Comparison of ENCODE assay signal across 14 cellular contexts in the genomic region with DNA sequence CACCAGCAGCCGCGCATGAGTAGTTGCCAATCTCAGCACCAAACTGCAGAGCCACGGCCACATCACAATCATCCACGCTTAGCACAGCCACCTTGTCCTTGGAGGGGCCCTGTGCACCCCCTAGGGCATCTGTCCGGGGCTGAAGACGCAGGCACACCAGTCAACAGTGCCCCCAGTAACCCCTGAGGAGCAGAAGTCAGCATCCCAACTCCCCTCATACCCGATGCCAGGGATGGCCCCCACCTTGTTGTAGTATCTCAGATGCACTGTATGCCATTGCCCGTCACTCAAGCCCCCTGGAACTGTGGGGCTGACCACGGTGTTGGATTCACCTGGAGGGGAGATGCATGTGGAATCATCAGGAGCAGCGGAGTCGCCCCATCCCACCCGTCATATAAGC. TPM values are rescaled to one million over a fixed set of nuclear protein-coding genes. Genes with fewer than 3 reads are reported as not detected.
DNase-seq lines count a peak whose midpoint lies in the region; ATAC-seq and TF ChIP-seq lines count a peak whose summit lies in the region.
"Had no signal": no experiment of that assay in that cellular context is flagged by ENCODE, and none has a peak within 500 bp of the region (broad histone marks: within the 10 kb centered on the region; RNA-seq: fewer than 3 reads in every experiment).

No MANE protein-coding gene starts in this region.

- no peak overlapping the region for H3K4me2 ChIP-seq in mesendoderm (ENCODE audit: low read length)

- no peak for TF ChIP-seq CTCF in 22Rv1 (IDR thresholded peaks at IDR 0.05)

- H3K27me3 Mint-ChIP-seq in activated T-helper 1 cell treated with anti-CD3 and anti-CD28 coated beads, Interleukin-12 subunit alpha, Interleukin-12 subunit beta, Interleukin-2, Interleukin-4 antibody, amounts not matched to agents 30 ng/mL and 10 ng/mL and 1 ng/mL, durations not matched to agents 14 hours and 24 hours and 36 hours (ENCODE audit: insufficient read depth): peaks cover 2% of the 10 kb centered on the region

- H3K27me3 ChIP-seq in mesendoderm (ENCODE audit: insufficient read depth, low read length, poor library complexity): no peaks in the 10 kb centered on the region

- H4K5ac ChIP-seq in mesendoderm (ENCODE audit: low read length): no peak overlapping the region

- no peaks in the 10 kb centered on the region for H3K79me2 ChIP-seq in mesendoderm (ENCODE audit: control insufficient read depth, insufficient read depth, low read length)

- H3K4me1 ChIP-seq in ES-I3 (ENCODE audit: insufficient read depth, low read length) (no peaks in the 10 kb centered on the region), mesendoderm (ENCODE audit: control insufficient read depth, low read depth, low read length) (peaks cover 6% of the 10 kb centered on the region)
- H3K4me1 ChIP-seq: psoas muscle had no signal

- H4K8ac ChIP-seq in mesendoderm (ENCODE audit: low read depth, low read length): no peak overlapping the region

- no peak overlapping the region for H3K4me3 ChIP-seq in mesendoderm (ENCODE audit: low read length)

- no peak overlapping the region for H2BK120ac ChIP-seq in mesendoderm (ENCODE audit: low read depth, low read length)

- DNase-seq in activated T-helper 1 cell treated with anti-CD3 and anti-CD28 coated beads, Interleukin-12 subunit alpha, Interleukin-12 subunit beta, Interleukin-2, Interleukin-4 antibody, amounts not matched to agents 30 ng/mL and 10 ng/mL and 1 ng/mL, durations not matched to agents 14 hours and 24 hours and 36 hours (ENCODE audit: low spot score): no peak
- DNase-seq in mesendoderm: no peak
- no peak for DNase-seq in putamen (ENCODE audit: low spot score)
- DNase-seq in DMS53 treated with DMSO at 0.1 percent for 48 hours (lab: John Stamatoyannopoulos, UW; ENCODE audit: unreplicated experiment): no peak
- DNase-seq: NCI-H2107, psoas muscle had no signal

- H3K36me3 ChIP-seq in ES-I3 (ENCODE audit: insufficient read depth, low read length): no peaks in the 10 kb centered on the region
- no peaks in the 10 kb centered on the region for H3K36me3 ChIP-seq in mesendoderm (ENCODE audit: control insufficient read depth, insufficient read depth, low read length)

- H3K27ac Mint-ChIP-seq in activated T-helper 1 cell treated with anti-CD3 and anti-CD28 coated beads, Interleukin-12 subunit alpha, Interleukin-12 subunit beta, Interleukin-2, Interleukin-4 antibody, amounts not matched to agents 30 ng/mL and 10 ng/mL and 1 ng/mL, durations not matched to agents 14 hours and 24 hours and 36 hours: peak overlapping the region; percentile 89

- peaks cover 4% of the 10 kb centered on the region for H3K36me3 Mint-ChIP-seq in activated T-helper 1 cell treated with anti-CD3 and anti-CD28 coated beads, Interleukin-12 subunit alpha, Interleukin-12 subunit beta, Interleukin-2, Interleukin-4 antibody, amounts not matched to agents 30 ng/mL and 10 ng/mL and 1 ng/mL, durations not matched to agents 14 hours and 24 hours and 36 hours (ENCODE audit: low read depth)

- no peak overlapping the region for H2BK5ac ChIP-seq in mesendoderm (ENCODE audit: low read length)

- H2AK5ac ChIP-seq in mesendoderm (ENCODE audit: low read length): no peak overlapping the region

- H3K79me1 ChIP-seq in mesendoderm (ENCODE audit: low read length): no peaks in the 10 kb centered on the region

- peak overlapping the region; percentile 49 for H3K9ac ChIP-seq in ES-I3 (ENCODE audit: low read depth, low read length)
- H3K9ac ChIP-seq in mesendoderm (ENCODE audit: low read length): no peak overlapping the region

- intact Hi-C loops in activated T-helper 1 cell treated with anti-CD3 and anti-CD28 coated beads, Interleukin-12 subunit alpha, Interleukin-12 subunit beta, Interleukin-2, Interleukin-4 antibody, amounts not matched to agents 30 ng/mL and 10 ng/mL and 1 ng/mL, durations not matched to agents 14 hours and 24 hours and 36 hours (cut with micrococcal nuclease): loop anchor here (1.0 kb wide), 1 partner anchor 386 kb away; no protein-coding TSS in a partner anchor

- no peak overlapping the region for H2BK15ac ChIP-seq in mesendoderm (replicated peaks; ENCODE audit: low read depth)

- H3K4ac ChIP-seq in mesendoderm (ENCODE audit: low read depth, low read length): no peak overlapping the region

- WGBS in mesendoderm (ENCODE audit: extremely low coverage, insufficient coverage, low lambda C conversion rate): no CpG with 5 or more reads among the region's 12 CpGs

- peaks cover 7% of the 10 kb centered on the region for H3K4me1 Mint-ChIP-seq in activated T-helper 1 cell treated with anti-CD3 and anti-CD28 coated beads, Interleukin-12 subunit alpha, Interleukin-12 subunit beta, Interleukin-2, Interleukin-4 antibody, amounts not matched to agents 30 ng/mL and 10 ng/mL and 1 ng/mL, durations not matched to agents 14 hours and 24 hours and 36 hours (ENCODE audit: low read depth)

- ATAC-seq in HG03378 (IDR thresholded peaks at IDR 0.05; ENCODE audit: unreplicated experiment) (no peak), GM21576 (IDR thresholded peaks at IDR 0.05; ENCODE audit: unreplicated experiment) (no peak)
- ATAC-seq: psoas muscle had no signal

- no peak overlapping the region for H3K18ac ChIP-seq in mesendoderm (ENCODE audit: low read length)

- H3K27ac ChIP-seq in 22Rv1: peak overlapping the region; percentile 73
- no peak overlapping the region for H3K27ac ChIP-seq in mesendoderm (ENCODE audit: low read depth, low read length)

- H3K9me3 Mint-ChIP-seq in activated T-helper 1 cell treated with anti-CD3 and anti-CD28 coated beads, Interleukin-12 subunit alpha, Interleukin-12 subunit beta, Interleukin-2, Interleukin-4 antibody, amounts not matched to agents 30 ng/mL and 10 ng/mL and 1 ng/mL, durations not matched to agents 14 hours and 24 hours and 36 hours: no peaks in the 10 kb centered on the region

- H3K56ac ChIP-seq in mesendoderm (ENCODE audit: low read length): peak overlapping the region; percentile 84

- peak overlapping the region; percentile 75 for H3K4me3 Mint-ChIP-seq in activated T-helper 1 cell treated with anti-CD3 and anti-CD28 coated beads, Interleukin-12 subunit alpha, Interleukin-12 subunit beta, Interleukin-2, Interleukin-4 antibody, amounts not matched to agents 30 ng/mL and 10 ng/mL and 1 ng/mL, durations not matched to agents 14 hours and 24 hours and 36 hours

- no peak overlapping the region for H3K23ac ChIP-seq in mesendoderm (ENCODE audit: low read length)

- H3K9me3 ChIP-seq in ES-I3 (ENCODE audit: control insufficient read depth, insufficient read depth, low read length): no peaks in the 10 kb centered on the region
- H3K9me3 ChIP-seq: psoas muscle had no signal

RNA-seq across cellular contexts. Expression of a gene that starts 7.6 kb away (rescaled TPM):
- 11.6 and 11.7 TPM in 2 replicates for total RNA-seq in activated T-helper 1 cell treated with anti-CD3 and anti-CD28 coated beads, Interleukin-12 subunit alpha, Interleukin-12 subunit beta, Interleukin-2, Interleukin-4 antibody, amounts not matched to agents 30 ng/mL and 10 ng/mL and 1 ng/mL, durations not matched to agents 14 hours and 24 hours and 36 hours
- 3.4 TPM for polyA plus RNA-seq in mesendoderm (2013, experiment 1 of 2)
- 3.5 TPM for polyA plus RNA-seq in mesendoderm (2013, experiment 2 of 2)

RNA-seq across cellular contexts. Expression of a gene that starts 19.8 kb away (rescaled TPM):
- 46.3 and 52.8 TPM in 2 replicates for total RNA-seq in activated T-helper 1 cell treated with anti-CD3 and anti-CD28 coated beads, Interleukin-12 subunit alpha, Interleukin-12 subunit beta, Interleukin-2, Interleukin-4 antibody, amounts not matched to agents 30 ng/mL and 10 ng/mL and 1 ng/mL, durations not matched to agents 14 hours and 24 hours and 36 hours
- 17.6 TPM for polyA plus RNA-seq in mesendoderm (2013, experiment 1 of 2)
- 18.6 TPM for polyA plus RNA-seq in mesendoderm (2013, experiment 2 of 2)

RNA-seq across cellular contexts. Expression of a gene that starts 30.7 kb away (rescaled TPM):
- total RNA-seq in activated T-helper 1 cell treated with anti-CD3 and anti-CD28 coated beads, Interleukin-12 subunit alpha, Interleukin-12 subunit beta, Interleukin-2, Interleukin-4 antibody, amounts not matched to agents 30 ng/mL and 10 ng/mL and 1 ng/mL, durations not matched to agents 14 hours and 24 hours and 36 hours: 40.8 and 45.5 TPM in 2 replicates
- polyA plus RNA-seq in mesendoderm (2013, experiment 1 of 2): 18.1 TPM
- polyA plus RNA-seq in mesendoderm (2013, experiment 2 of 2): 18.7 TPM

RNA-seq across cellular contexts. Expression of a gene that starts 33.5 kb away (rescaled TPM):
- total RNA-seq in activated T-helper 1 cell treated with anti-CD3 and anti-CD28 coated beads, Interleukin-12 subunit alpha, Interleukin-12 subunit beta, Interleukin-2, Interleukin-4 antibody, amounts not matched to agents 30 ng/mL and 10 ng/mL and 1 ng/mL, durations not matched to agents 14 hours and 24 hours and 36 hours: 1.6 TPM in 1 of 2 replicates, not detected in the other
- 0.08 TPM for polyA plus RNA-seq in mesendoderm (2013, experiment 1 of 2)
- polyA plus RNA-seq in mesendoderm (2013, experiment 2 of 2): 0.21 TPM
- total RNA-seq: Daoy, lung microvascular endothelial cell, M059J, psoas muscle, SK-MEL-5 had no signal
- polyA plus RNA-seq: psoas muscle had no signal

RNA-seq across cellular contexts. Expression of a gene that starts 45.6 kb away (rescaled TPM):
- total RNA-seq in activated T-helper 1 cell treated with anti-CD3 and anti-CD28 coated beads, Interleukin-12 subunit alpha, Interleukin-12 subunit beta, Interleukin-2, Interleukin-4 antibody, amounts not matched to agents 30 ng/mL and 10 ng/mL and 1 ng/mL, durations not matched to agents 14 hours and 24 hours and 36 hours: 191 and 193 TPM in 2 replicates
- 146 TPM for polyA plus RNA-seq in mesendoderm (2013, experiment 1 of 2)
- 152 TPM for polyA plus RNA-seq in mesendoderm (2013, experiment 2 of 2)
